Comparison of ENCODE assay signal across 17 cellular contexts in genomic region chr2:71989671-71990070, GRCh38.
A peak's percentile ranks its signal among the peaks of the same experiment; 100 is the strongest.
DNase-seq lines count a peak whose midpoint lies in the region; ATAC-seq and TF ChIP-seq lines count a peak whose summit lies in the region.
"Had no signal": no experiment of that assay in that cellular context is flagged by ENCODE, and none has a peak within 500 bp of the region (broad histone marks: within the 10 kb centered on the region; RNA-seq: fewer than 3 reads in every experiment).

No MANE protein-coding gene starts in this region.

- H3K9me3 ChIP-seq in right atrium auricular region (no peaks in the 10 kb centered on the region), esophagus muscularis mucosa (no peaks in the 10 kb centered on the region)
- H3K9me3 ChIP-seq: BLaER1 had no signal

- 86% methylated on average over 5 of the region's 5 CpGs for WGBS in esophagus muscularis mucosa

- in situ Hi-C loops in SK-MEL-5 (cut with HindIII; ENCODE audit: low pct_unique_long_range_greater_than_20kb, low sequenced_read_pairs), result no loop called here

- H3K36me3 ChIP-seq in right atrium auricular region (no peaks in the 10 kb centered on the region), esophagus muscularis mucosa (no peaks in the 10 kb centered on the region)
- H3K36me3 ChIP-seq: BLaER1 had no signal

- H3K27ac ChIP-seq in right atrium auricular region (no peak overlapping the region), esophagus muscularis mucosa (replicated peaks in 1 of 4) (no peak overlapping the region)
- H3K27ac ChIP-seq: BLaER1, GM23248 had no signal

- ATAC-seq in HG03432 (IDR thresholded peaks at IDR 0.05; ENCODE audit: unreplicated experiment) (no peak), GM21367 (IDR thresholded peaks at IDR 0.05; ENCODE audit: unreplicated experiment) (no peak)
- ATAC-seq: HCT116 had no signal

- intact Hi-C loops in cardiac septum (cut with DNase I) (no loop called here), esophagus muscularis mucosa (cut with DNase I) (loop anchor here (10.0 kb wide), 1 partner anchor 185 kb away; no protein-coding TSS in a partner anchor)

- no peak for TF ChIP-seq CTCF in right atrium auricular region (IDR thresholded peaks at IDR 0.05)
- TF ChIP-seq CTCF in esophagus muscularis mucosa (IDR thresholded peaks at IDR 0.05), result no peak

- H3K4me3 ChIP-seq in right atrium auricular region (no peak overlapping the region), esophagus muscularis mucosa (no peak overlapping the region)
- H3K4me3 ChIP-seq: BLaER1, GM23248 had no signal

- TF ChIP-seq EP300 in esophagus muscularis mucosa (IDR thresholded peaks at IDR 0.05), result no peak

- no peak for TF ChIP-seq POLR2A in esophagus muscularis mucosa (IDR thresholded peaks at IDR 0.05; ENCODE audit: low read depth)

- DNase-seq in right atrium auricular region (ENCODE audit: low spot score) (peak; percentile 38), cardiac septum (ENCODE audit: low spot score) (no peak), SK-MEL-5 (ENCODE audit: low read depth, low spot score) (peak; percentile 43), esophagus muscularis mucosa (ENCODE audit: extremely low spot score) (peak; percentile 79), dermis blood vessel endothelial cell (no peak)
- DNase-seq: 8988T; CD4-positive, alpha-beta memory T cell; DMS153; DMS79; GF-D8; GM23248; HFFc6; IMR-90 had no signal

- H3K4me1 ChIP-seq in right atrium auricular region, result no peaks in the 10 kb centered on the region
- H3K4me1 ChIP-seq in esophagus muscularis mucosa, result no peaks in the 10 kb centered on the region
- H3K4me1 ChIP-seq: BLaER1 had no signal

- H3K27me3 ChIP-seq in right atrium auricular region (no peaks in the 10 kb centered on the region), esophagus muscularis mucosa (no peaks in the 10 kb centered on the region)
- H3K27me3 ChIP-seq: BLaER1 had no signal

Comparison
In these comparisons a context has a peak if more than half of its experiments do, and no peak if none do; other contexts are left out.
1. DNase-seq: peak in right atrium auricular region (single experiment), SK-MEL-5 (single experiment) and esophagus muscularis mucosa (single experiment); none in cardiac septum (single experiment) and dermis blood vessel endothelial cell (single experiment).